In the genomic region with DNA sequence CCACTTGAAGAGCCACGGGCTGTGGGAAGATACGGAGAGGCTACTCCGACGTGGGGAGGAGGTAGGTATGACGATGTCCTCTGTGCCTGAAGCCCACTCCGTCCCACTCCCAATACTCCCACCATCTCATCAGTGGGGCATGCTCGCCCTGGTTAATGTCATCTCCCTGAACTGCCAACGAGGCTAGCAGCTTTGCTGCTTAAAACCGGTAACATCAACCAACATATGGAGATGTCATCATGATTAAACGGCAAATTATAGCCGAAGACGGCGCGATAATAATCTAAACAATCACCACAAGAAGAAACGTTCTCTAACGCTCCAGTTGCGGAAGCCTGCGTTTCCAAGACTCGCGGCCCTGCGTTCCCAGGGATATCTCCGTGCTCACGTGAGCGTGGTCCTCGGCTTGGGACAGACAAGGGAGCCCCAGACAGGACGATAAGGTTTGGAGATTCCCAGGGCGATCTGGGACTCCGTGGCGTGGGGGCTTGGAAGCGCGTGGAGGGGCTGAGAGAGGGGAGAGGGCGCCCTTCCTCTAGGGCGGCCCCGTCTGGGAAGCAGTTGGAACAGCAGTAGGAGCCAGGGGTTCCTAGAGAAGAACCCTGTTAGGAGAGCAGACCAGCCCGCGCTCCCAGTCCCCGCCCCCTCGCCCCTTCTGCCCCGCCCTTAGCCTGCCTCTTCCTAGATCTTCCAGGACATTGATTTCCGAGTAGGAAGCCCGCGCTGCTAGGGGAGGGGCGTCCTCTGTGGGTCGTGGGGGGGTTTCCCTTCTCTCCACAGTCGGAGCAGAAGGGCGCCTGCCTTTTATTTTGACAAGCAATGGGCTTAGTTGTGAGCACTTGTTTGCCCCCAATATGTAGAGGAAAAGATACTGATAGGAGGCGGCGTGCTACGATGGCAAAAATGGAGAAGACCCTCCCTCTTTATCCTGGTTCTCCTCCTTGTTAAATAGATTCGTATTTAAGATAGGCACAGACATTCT, we compare ENCODE assay signal across 1 cellular context.
TF ChIP-seq lines count a peak whose summit lies in the region.

No MANE protein-coding gene starts in this region.

TF ChIP-seq in K562, 482 proteins besides CTCF, POLR2A, EP300 and RAD21 (continued from another document):
- TF ChIP-seq, protein P1, sequence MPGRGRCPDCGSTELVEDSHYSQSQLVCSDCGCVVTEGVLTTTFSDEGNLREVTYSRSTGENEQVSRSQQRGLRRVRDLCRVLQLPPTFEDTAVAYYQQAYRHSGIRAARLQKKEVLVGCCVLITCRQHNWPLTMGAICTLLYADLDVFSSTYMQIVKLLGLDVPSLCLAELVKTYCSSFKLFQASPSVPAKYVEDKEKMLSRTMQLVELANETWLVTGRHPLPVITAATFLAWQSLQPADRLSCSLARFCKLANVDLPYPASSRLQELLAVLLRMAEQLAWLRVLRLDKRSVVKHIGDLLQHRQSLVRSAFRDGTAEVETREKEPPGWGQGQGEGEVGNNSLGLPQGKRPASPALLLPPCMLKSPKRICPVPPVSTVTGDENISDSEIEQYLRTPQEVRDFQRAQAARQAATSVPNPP (IDR thresholded peaks at IDR 0.05; ENCODE audit: borderline replicate concordance, insufficient read depth, insufficient read length), result no peak
- TF ChIP-seq TSC22D4 (tag; IDR thresholded peaks at IDR 0.05), result no peak
- TF ChIP-seq ZNF695 (CRISPR knock-in tag; IDR thresholded peaks at IDR 0.05), result no peak
- TF ChIP-seq, protein P2, sequence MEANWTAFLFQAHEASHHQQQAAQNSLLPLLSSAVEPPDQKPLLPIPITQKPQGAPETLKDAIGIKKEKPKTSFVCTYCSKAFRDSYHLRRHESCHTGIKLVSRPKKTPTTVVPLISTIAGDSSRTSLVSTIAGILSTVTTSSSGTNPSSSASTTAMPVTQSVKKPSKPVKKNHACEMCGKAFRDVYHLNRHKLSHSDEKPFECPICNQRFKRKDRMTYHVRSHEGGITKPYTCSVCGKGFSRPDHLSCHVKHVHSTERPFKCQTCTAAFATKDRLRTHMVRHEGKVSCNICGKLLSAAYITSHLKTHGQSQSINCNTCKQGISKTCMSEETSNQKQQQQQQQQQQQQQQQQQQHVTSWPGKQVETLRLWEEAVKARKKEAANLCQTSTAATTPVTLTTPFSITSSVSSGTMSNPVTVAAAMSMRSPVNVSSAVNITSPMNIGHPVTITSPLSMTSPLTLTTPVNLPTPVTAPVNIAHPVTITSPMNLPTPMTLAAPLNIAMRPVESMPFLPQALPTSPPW (CRISPR knock-in tag; IDR thresholded peaks at IDR 0.05), result peak; percentile 36; the same call in 1 of the 2 replicates
- TF ChIP-seq ELF1 (tag; IDR thresholded peaks at IDR 0.05), result 0 out of 2 replicates have a peak, but pooled peaks have one; percentile 20
- no peak for TF ChIP-seq ZNF431 (CRISPR knock-in tag; IDR thresholded peaks at IDR 0.05)
- no peak for TF ChIP-seq USF1 (CRISPR knock-in tag; IDR thresholded peaks at IDR 0.05)
- TF ChIP-seq ZNF696 (CRISPR knock-in tag; conservative IDR thresholded peaks at IDR 0.05), result no peak
- no peak for TF ChIP-seq PHF21A (IDR thresholded peaks at IDR 0.05; ENCODE audit: borderline replicate concordance, low read depth)
- TF ChIP-seq MYNN (IDR thresholded peaks at IDR 0.05), result no peak
- TF ChIP-seq MYNN (CRISPR knock-in tag; IDR thresholded peaks at IDR 0.05), result 0 out of 2 replicates have a peak, but pooled peaks have one; percentile 34
- no peak for TF ChIP-seq SIN3A (IDR thresholded peaks at IDR 0.05; ENCODE audit: borderline replicate concordance in 2 of 2, control insufficient read depth in 1 of 2, low read depth in 2 of 2, low read length in 2 of 2)
TF ChIP-seq in K562: peak in this region for 3.
